8 cellular contexts compared by ENCODE assay signal in the genomic region with DNA sequence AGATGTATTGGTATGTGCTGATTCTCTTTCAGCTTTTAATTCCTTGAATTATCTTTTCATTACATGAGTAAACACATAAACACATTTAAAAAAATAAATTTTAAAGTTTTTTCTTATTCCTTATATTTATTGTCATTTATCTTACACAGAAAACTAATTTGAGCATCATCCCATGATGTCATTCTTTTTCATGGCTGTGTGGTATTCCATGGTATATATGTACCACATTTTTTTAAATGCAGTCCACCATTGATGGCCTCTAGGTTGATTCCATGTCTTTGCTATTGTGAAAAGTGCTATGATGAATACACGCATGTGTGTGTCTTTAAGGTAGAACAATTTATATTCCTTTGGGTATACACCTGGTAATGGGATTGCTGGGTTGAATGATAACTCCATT. TPM values are rescaled to one million over a fixed set of nuclear protein-coding genes. Genes with fewer than 3 reads are reported as not detected.
"Had no signal": no experiment of that assay in that cellular context is flagged by ENCODE, and none has a peak within 500 bp of the region (broad histone marks: within the 10 kb centered on the region; RNA-seq: fewer than 3 reads in every experiment).

No MANE protein-coding gene starts in this region.

- H3K27ac ChIP-seq: HL-60 had no signal

- DNase-seq: IMR-90, KBM-7 had no signal

- H3K4me3 ChIP-seq: K562 had no signal

- ATAC-seq: K562 had no signal

- FAIRE-seq: HTR-8/SVneo, K562 had no signal

RNA-seq across cellular contexts. Expression of gene OTOR, which starts 33.3 kb away (rescaled TPM):
- total RNA-seq: HT-29, HT1080, IMR-90, K562 had no signal
- polyA plus RNA-seq: IgD-negative memory B cell, IMR-90, K562 had no signal
